In genomic region chr18:46097853-46098615, GRCh38 we compare ENCODE assay signal across 8 cellular contexts. TPM values are rescaled to one million over a fixed set of nuclear protein-coding genes. Genes with fewer than 3 reads are reported as not detected.
DNase-seq lines count a peak whose midpoint lies in the region; ATAC-seq, FAIRE-seq and TF ChIP-seq lines count a peak whose summit lies in the region.

ATP5F1A (minus strand) TSS chr18:46098296; CDS start chr18:46098231, 65 bp downstream.

- TF ChIP-seq CTCF in A673 (conservative IDR thresholded peaks at IDR 0.05; ENCODE audit: low read depth, low read length) (no peak), WI38 (IDR thresholded peaks at IDR 0.05; ENCODE audit: low read depth, low read length) (no peak), bronchial epithelial cell (IDR thresholded peaks at IDR 0.05; ENCODE audit: insufficient read depth, low read length, severe bottlenecking) (no peak)

- intact Hi-C loops in A673 (cut with micrococcal nuclease; ENCODE audit: unreplicated experiment): no loop called here

- BruUV-seq in A673 (replicated peaks; lab: Mats Ljungman, UMichigan): no TSS peak

- CTCF ChIA-PET in A673 (lab: Charles Lee): interaction anchor here (0.7 kb wide), 1 partner anchor 30 kb away, joined by 10 read pairs; no protein-coding TSS in a partner anchor

- DNase-seq in A673 (ENCODE audit: low spot score): peak; percentile 88
- peak; percentile 75 for DNase-seq in NCI-H2196 (lab: John Stamatoyannopoulos, UW; ENCODE audit: unreplicated experiment)
- peak; percentile 65 for DNase-seq in bronchial epithelial cell (ENCODE audit: low read depth)
- DNase-seq in iris pigment epithelial cell (ENCODE audit: low read depth): peak; percentile 87
- peak; percentile 84 for DNase-seq in stimulated activated CD4-positive, alpha-beta T cell treated with anti-CD3 and anti-CD28 coated beads, Interleukin-12 subunit alpha, Interleukin-12 subunit beta, amount 100 ng/mL, for 4 hours

- H3K4me3 ChIP-seq in A673 (ENCODE audit: low read depth, low read length, poor library complexity, severe bottlenecking) (peak within 1 kb of the TSS; percentile 79), WI38 (ENCODE audit: low read depth, low read length) (peak within 1 kb of the TSS; percentile 96), bronchial epithelial cell (ENCODE audit: low read depth, low read length) (peak within 1 kb of the TSS; percentile 90)

- peaks cover 6% of the 10 kb centered on the region for H3K4me1 ChIP-seq in A673 (ENCODE audit: insufficient read depth, low read length, poor library complexity, severe bottlenecking)

- H3K27me3 ChIP-seq in A673 (replicated peaks; ENCODE audit: insufficient read depth, low read depth, low read length, poor library complexity): no peaks in the 10 kb centered on the region
- H3K27me3 ChIP-seq in bronchial epithelial cell (ENCODE audit: control insufficient read depth, insufficient read depth, low read length): no peaks in the 10 kb centered on the region

- FAIRE-seq in bronchial epithelial cell (lab: Jason Lieb, UNC): no peak

- H3K27ac ChIP-seq in A673 (ENCODE audit: low read depth, low read length, poor library complexity, severe bottlenecking): peak within 1 kb of the TSS; percentile 80

- ATAC-seq in GM18520 (IDR thresholded peaks at IDR 0.05; ENCODE audit: unreplicated experiment) (peak; percentile 76), HG03064 (IDR thresholded peaks at IDR 0.05; ENCODE audit: low read depth, unreplicated experiment) (peak; percentile 75)

- H3K36me3 ChIP-seq in A673 (ENCODE audit: insufficient read depth, low read length, poor library complexity, severe bottlenecking) (peaks cover 20% of the 10 kb centered on the region), bronchial epithelial cell (ENCODE audit: control insufficient read depth, insufficient read depth, low read length) (peaks cover 1% of the 10 kb centered on the region)

- POLR2A ChIA-PET in A673 (lab: Charles Lee; ENCODE audit: low non-redundant PET): interaction anchor here (0.6 to 0.9 kb wide), 4 partner anchors 63 to 1318 kb away, joined by 4 to 24 read pairs (median 12); partner anchors contain the start of genes KATNAL2 and PIAS2

- no peaks in the 10 kb centered on the region for H3K9me3 ChIP-seq in A673 (ENCODE audit: low read depth, low read length, poor library complexity, severe bottlenecking)

RNA-seq across cellular contexts. Expression of gene ATP5F1A, which starts in this region (rescaled TPM):
- total RNA-seq in A673 (2021) (479 and 531 TPM in 2 replicates), bronchial epithelial cell (506 and 666 TPM in 2 replicates)

Comparison
In these comparisons a context has a peak if more than half of its experiments do, and no peak if none do; other contexts are left out.
1. Peak in every context shown above with its lines: DNase-seq, ATAC-seq, H3K4me3 ChIP-seq and H3K27ac ChIP-seq.